Comparison of ENCODE assay signal across 8 cellular contexts in genomic region chr12:8179989-8180585, GRCh38. TPM values are rescaled to one million over a fixed set of nuclear protein-coding genes. Genes with fewer than 3 reads are reported as not detected.
A peak's percentile ranks its signal among the peaks of the same experiment; 100 is the strongest.
DNase-seq lines count a peak whose midpoint lies in the region; ATAC-seq and TF ChIP-seq lines count a peak whose summit lies in the region.
"Not testable (repeated sequence)": the region's sequence is repeated elsewhere in the genome, so short reads cannot be mapped to it uniquely, and the experiment has no call there.

No MANE protein-coding gene starts in this region.

- H3K4me2 ChIP-seq in osteoblast (ENCODE audit: insufficient read depth, low read length): peak overlapping the region; percentile 63

- in situ Hi-C loops in Caki2 (cut with HindIII; ENCODE audit: low pct_unique_long_range_greater_than_20kb, low sequenced_read_pairs): not testable (repeated sequence)

- H2AFZ ChIP-seq in osteoblast (ENCODE audit: low read length): peak overlapping the region; percentile 56

- H3K4me1 ChIP-seq in right atrium auricular region; osteoblast (ENCODE audit: insufficient read depth, low read length): not testable (repeated sequence)

- H4K20me1 ChIP-seq in osteoblast (ENCODE audit: insufficient read depth, low read length): not testable (repeated sequence)

- H3K9me3 Mint-ChIP-seq in brain; stimulated activated naive B cell treated with anti-CD40 and anti-IgM and Interleukin-4, amounts not matched to agents 10 μg/mL and 1 μg/mL and 100 μg/mL, for 72 hours: not testable (repeated sequence)

- H3K79me2 ChIP-seq in osteoblast (ENCODE audit: insufficient read depth, low read length): not testable (repeated sequence)

- H3K4me3 ChIP-seq in right atrium auricular region (peak overlapping the region; percentile 59 to 84), osteoblast (ENCODE audit: insufficient read depth, low read length) (peak overlapping the region; percentile 72)

- peak; percentile 65 to 71 for TF ChIP-seq CTCF in brain (conservative IDR thresholded peaks at IDR 0.05)
- TF ChIP-seq CTCF in right atrium auricular region (IDR thresholded peaks at IDR 0.05): peak; percentile 46 to 76
- peak; percentile 56 for TF ChIP-seq CTCF in osteoblast (IDR thresholded peaks at IDR 0.05; ENCODE audit: extremely low read depth, low read depth, low read length)

- peak overlapping the region; percentile 0 to 86 (median 74) for H3K27ac Mint-ChIP-seq in brain
- peak overlapping the region; percentile 93 for H3K27ac Mint-ChIP-seq in stimulated activated naive B cell treated with anti-CD40 and anti-IgM and Interleukin-4, amounts not matched to agents 10 μg/mL and 1 μg/mL and 100 μg/mL, for 72 hours

- not testable (repeated sequence) for H3K27me3 ChIP-seq in right atrium auricular region; osteoblast (ENCODE audit: insufficient read depth, low read length)

- H3K4me1 Mint-ChIP-seq in brain: peaks cover 27% of the 10 kb centered on the region
- H3K4me1 Mint-ChIP-seq in stimulated activated naive B cell treated with anti-CD40 and anti-IgM and Interleukin-4, amounts not matched to agents 10 μg/mL and 1 μg/mL and 100 μg/mL, for 72 hours: peaks cover 5 to 12% of the 10 kb centered on the region in 2 donors

- H3K27ac ChIP-seq in right atrium auricular region: peak overlapping the region; percentile 69 to 77
- peak overlapping the region; percentile 8 for H3K27ac ChIP-seq in osteoblast (ENCODE audit: low read depth, low read length)

- ATAC-seq in stimulated activated naive B cell treated with anti-CD40 and anti-IgM and Interleukin-4, amounts not matched to agents 10 μg/mL and 1 μg/mL and 100 μg/mL, for 72 hours (replicated peaks): peak; percentile 82 to 87

- not testable (repeated sequence) for H3K36me3 ChIP-seq in right atrium auricular region; osteoblast (ENCODE audit: insufficient read depth, low read length)

- not testable (repeated sequence) for H3K27me3 Mint-ChIP-seq in brain; stimulated activated naive B cell treated with anti-CD40 and anti-IgM and Interleukin-4, amounts not matched to agents 10 μg/mL and 1 μg/mL and 100 μg/mL, for 72 hours

- peak overlapping the region; percentile 37 to 77 (median 67) for H3K4me3 Mint-ChIP-seq in brain
- H3K4me3 Mint-ChIP-seq in stimulated activated naive B cell treated with anti-CD40 and anti-IgM and Interleukin-4, amounts not matched to agents 10 μg/mL and 1 μg/mL and 100 μg/mL, for 72 hours: peak overlapping the region; percentile 87 to 88

- peak; percentile 72 for DNase-seq in Caki2 (ENCODE audit: low read depth)
- DNase-seq in HT1080 (ENCODE audit: low read depth): peak; percentile 75
- DNase-seq in NCI-H69 (lab: John Stamatoyannopoulos, UW): peak; percentile 61
- peak; percentile 44 to 64 for DNase-seq in activated CD4-positive, alpha-beta T cell treated with anti-CD3 and anti-CD28 coated beads for 24 hours (ENCODE audit: low read depth in 2 of 2)
- peak; percentile 63 for DNase-seq in right atrium auricular region (ENCODE audit: low spot score)
- DNase-seq in osteoblast (ENCODE audit: insufficient read length, low spot score, missing footprints): peak; percentile 79
- peak; percentile 72 for DNase-seq in stimulated activated naive B cell treated with anti-CD40 and anti-IgM and Interleukin-4, amounts not matched to agents 10 μg/mL and 1 μg/mL and 100 μg/mL, for 72 hours

- H3K36me3 Mint-ChIP-seq in brain; stimulated activated naive B cell treated with anti-CD40 and anti-IgM and Interleukin-4, amounts not matched to agents 10 μg/mL and 1 μg/mL and 100 μg/mL, for 72 hours: not testable (repeated sequence)

- H3K9me3 ChIP-seq in right atrium auricular region; osteoblast (ENCODE audit: low read depth, low read length): not testable (repeated sequence)

RNA-seq across cellular contexts. Expression of gene ZNF705A, which starts 23.3 kb away (rescaled TPM):
- not detected in 2 replicates for total RNA-seq in Caki2 (2014; rRNA removed; shearing (Covaris generic); ENCODE audit: low replicate concordance)
- not detected in 2 replicates for total RNA-seq in HT1080 (2014; rRNA removed; shearing (Covaris generic))
- not detected in 2 replicates for polyA plus RNA-seq in HT1080 (2015; cell fraction: cytosol; rRNA removed)
- polyA plus RNA-seq in HT1080 (2015; cell fraction: nucleus; rRNA removed): not detected in 2 replicates
- polyA plus RNA-seq in brain (ENCODE audit: insufficient read depth, low read depth, low replicate concordance): not detected
- total RNA-seq in right atrium auricular region (not detected), osteoblast (not detected in 2 replicates)

RNA-seq across cellular contexts. Expression of gene FAM90A1, which starts 47.3 kb away (rescaled TPM):
- 1.5 TPM in 1 of 2 replicates, not detected in the other for total RNA-seq in Caki2 (2014; rRNA removed; shearing (Covaris generic); ENCODE audit: low replicate concordance)
- total RNA-seq in HT1080 (2014; rRNA removed; shearing (Covaris generic)): not detected in 2 replicates
- 0.02 TPM in 1 of 2 replicates, not detected in the other for polyA plus RNA-seq in HT1080 (2015; cell fraction: cytosol; rRNA removed)
- not detected in 2 replicates for polyA plus RNA-seq in HT1080 (2015; cell fraction: nucleus; rRNA removed)
- 0.29 TPM for polyA plus RNA-seq in brain (ENCODE audit: insufficient read depth, low read depth, low replicate concordance)
- total RNA-seq in right atrium auricular region: not detected
- not detected in 2 replicates for total RNA-seq in osteoblast

RNA-seq across cellular contexts. Expression of gene CLEC4A, which starts 56.7 kb away (rescaled TPM):
- not detected in 2 replicates for total RNA-seq in Caki2 (2014; rRNA removed; shearing (Covaris generic); ENCODE audit: low replicate concordance)
- total RNA-seq in HT1080 (2014; rRNA removed; shearing (Covaris generic)): not detected in 2 replicates
- not detected in 2 replicates for polyA plus RNA-seq in HT1080 (2015; cell fraction: cytosol; rRNA removed)
- 1.4 and 2.2 TPM in 2 replicates for polyA plus RNA-seq in HT1080 (2015; cell fraction: nucleus; rRNA removed)
- not detected for polyA plus RNA-seq in brain (ENCODE audit: insufficient read depth, low read depth, low replicate concordance)
- under 1 TPM in 1 of 2 donors, not detected in 1; 0.67 TPM for total RNA-seq in right atrium auricular region
- total RNA-seq in osteoblast: 0.29 and 0.72 TPM in 2 replicates

Comparison
In these comparisons a context has a peak if more than half of its experiments do, and no peak if none do; other contexts are left out.
1. Peak in every context shown above with its lines: DNase-seq, ATAC-seq, H3K4me3 ChIP-seq and H3K27ac ChIP-seq.